In the genomic region with DNA sequence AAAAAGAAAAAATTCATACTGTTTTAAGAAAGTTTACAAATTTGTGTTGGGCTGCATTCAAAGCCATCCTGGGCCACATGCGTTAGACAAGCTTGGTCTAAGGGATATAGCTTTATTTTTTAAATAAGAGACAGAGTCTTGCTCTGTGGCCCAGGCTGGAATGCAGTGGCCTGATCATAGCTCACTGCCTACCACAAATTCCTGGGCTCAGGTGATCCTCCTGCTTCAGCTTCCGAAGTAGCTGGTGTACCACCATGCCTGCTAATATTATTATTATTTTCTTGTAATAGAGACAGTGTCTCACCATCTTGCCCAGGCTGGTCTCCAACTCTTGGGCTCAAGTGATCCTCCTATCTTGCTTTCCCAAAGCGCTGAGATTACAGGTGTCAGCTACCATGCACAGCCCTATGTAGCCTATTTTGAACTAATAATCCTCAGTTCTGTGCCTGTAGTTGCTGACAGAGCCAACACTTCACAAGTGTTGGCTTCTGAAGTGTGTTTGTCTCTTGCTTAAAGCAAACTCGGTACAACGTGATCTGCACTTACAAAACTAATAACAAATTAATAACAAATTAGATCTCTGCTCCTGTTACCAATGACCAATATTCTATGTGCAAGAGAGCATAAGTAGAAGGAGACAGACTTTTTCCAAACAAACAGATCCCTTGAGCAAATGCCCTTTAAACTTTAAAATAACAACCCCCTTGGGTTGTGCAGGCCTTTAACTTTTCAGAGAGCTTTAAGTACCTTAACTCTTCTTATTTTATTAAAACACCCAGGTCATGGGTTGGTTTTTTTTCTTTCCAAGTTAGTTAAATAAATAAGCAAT, we compare ENCODE assay signal across 9 cellular contexts.
DNase-seq lines count a peak whose midpoint lies in the region; ATAC-seq and TF ChIP-seq lines count a peak whose summit lies in the region.
"Had no signal": no experiment of that assay in that cellular context is flagged by ENCODE, and none has a peak within 500 bp of the region (broad histone marks: within the 10 kb centered on the region; RNA-seq: fewer than 3 reads in every experiment).

No MANE protein-coding gene starts in this region.

- H3K9ac ChIP-seq in endocrine pancreas (ENCODE audit: control insufficient read depth, insufficient read depth, low read length) (no peak overlapping the region), muscle layer of colon (ENCODE audit: low read length) (no peak overlapping the region)

- in situ Hi-C loops in transverse colon (cut with MboI; ENCODE audit: low pct_ligation_motif_present in 1 of 4, low pct_unique_long_range_greater_than_20kb in 1 of 4, low sequenced_read_pairs in 3 of 4), result loop anchor here in 1 of 4 donors (25.0 kb wide), 1 partner anchor 121 kb away; no protein-coding TSS in a partner anchor

- no peaks in the 10 kb centered on the region for H3K9me3 Mint-ChIP-seq in MCF 10A (ENCODE audit: unreplicated experiment)
- H3K9me3 Mint-ChIP-seq: naive B cell had no signal

- no peaks in the 10 kb centered on the region for H3K36me3 ChIP-seq in RWPE2 (ENCODE audit: low read depth)
- H3K36me3 ChIP-seq in endocrine pancreas (ENCODE audit: control insufficient read depth, insufficient read depth, low read length), result no peaks in the 10 kb centered on the region
- no peaks in the 10 kb centered on the region for H3K36me3 ChIP-seq in muscle layer of colon (ENCODE audit: insufficient read depth, low read length)
- no peaks in the 10 kb centered on the region for H3K36me3 ChIP-seq in transverse colon

- peak overlapping the region; percentile 37 for H3K27ac ChIP-seq in RWPE2 (ENCODE audit: poor library complexity, severe bottlenecking)
- peak overlapping the region; percentile 64 for H3K27ac ChIP-seq in muscle layer of colon (ENCODE audit: low read depth, low read length)
- peak overlapping the region; percentile 63 to 80 (median 73) for H3K27ac ChIP-seq in transverse colon

- 40 to 69% methylated on average over 1 to 5 of the region's 5 CpGs for WGBS in transverse colon (ENCODE audit: low coverage in 1 of 2), 2 donors

- intact Hi-C loops in transverse colon (cut with DNase I; ENCODE audit: low total_unique reads), result no loop called here
- intact Hi-C loops in posterior vena cava (cut with DNase I), result loop anchor here in 1 of 2 donors (10.0 kb wide), 1 partner anchor 74 kb away; no protein-coding TSS in a partner anchor
- intact Hi-C loops in MCF 10A (cut with micrococcal nuclease), result no loop called here

- no peak for ATAC-seq in RWPE2 (ENCODE audit: low read depth)
- no peak for ATAC-seq in GM21576 (IDR thresholded peaks at IDR 0.05; ENCODE audit: unreplicated experiment)

- no peak overlapping the region for H3K27ac Mint-ChIP-seq in MCF 10A (ENCODE audit: low read depth, unreplicated experiment)

- H3K27me3 Mint-ChIP-seq in MCF 10A (ENCODE audit: insufficient read depth, unreplicated experiment), result no peaks in the 10 kb centered on the region
- H3K27me3 Mint-ChIP-seq: naive B cell had no signal

- H3K4me3 ChIP-seq in RWPE2 (ENCODE audit: severe bottlenecking) (no peak overlapping the region), endocrine pancreas (ENCODE audit: control insufficient read depth, insufficient read depth, low read length) (peak overlapping the region; percentile 4), muscle layer of colon (ENCODE audit: low read depth in 1 of 2, low read length in 2 of 2) (no peak overlapping the region), transverse colon (no peak overlapping the region)

- H3K4me1 Mint-ChIP-seq in MCF 10A (ENCODE audit: insufficient read depth, unreplicated experiment), result peaks cover 16% of the 10 kb centered on the region
- H3K4me1 Mint-ChIP-seq: naive B cell had no signal

- no peak for TF ChIP-seq CTCF in RWPE2 (IDR thresholded peaks at IDR 0.05; ENCODE audit: poor library complexity, severe bottlenecking)
- no peak for TF ChIP-seq CTCF in transverse colon (IDR thresholded peaks at IDR 0.05)
- TF ChIP-seq CTCF in MCF 10A (IDR thresholded peaks at IDR 0.05; ENCODE audit: unreplicated experiment), result no peak

- H3K4me1 ChIP-seq in RWPE2 (ENCODE audit: insufficient read depth, poor library complexity, severe bottlenecking) (peaks cover 16% of the 10 kb centered on the region), endocrine pancreas (ENCODE audit: control insufficient read depth, insufficient read depth, low read length) (peaks cover 6% of the 10 kb centered on the region), muscle layer of colon (ENCODE audit: insufficient read depth, low read length) (peaks cover 33% of the 10 kb centered on the region), transverse colon (peaks cover 21 to 33% (median 25%) of the 10 kb centered on the region in 4 donors)

- H3K4me3 Mint-ChIP-seq in MCF 10A (ENCODE audit: unreplicated experiment), result no peak overlapping the region
- H3K4me3 Mint-ChIP-seq: naive B cell had no signal

- CTCF ChIA-PET in MCF 10A (lab: Yijun Ruan, JAX), result interaction anchor here (0.6 kb wide), 3 partner anchors 119 to 236 kb away, joined by 3 to 4 read pairs (median 3); no protein-coding TSS in a partner anchor

- no peak for TF ChIP-seq EP300 in transverse colon (IDR thresholded peaks at IDR 0.05; ENCODE audit: low read depth)

- no peak for TF ChIP-seq POLR2A in transverse colon (IDR thresholded peaks at IDR 0.05)

- no peak for DNase-seq in RWPE2 (ENCODE audit: low spot score)
- no peak for DNase-seq in transverse colon
- DNase-seq in posterior vena cava (ENCODE audit: low spot score), result no peak
- DNase-seq in NK-92 treated with Interleukin-12 subunit alpha and Interleukin-12 subunit beta, amount 100 ng/mL, for 24 hours (lab: John Stamatoyannopoulos, UW), result no peak
- DNase-seq in MCF 10A (ENCODE audit: unreplicated experiment), result no peak
- DNase-seq: naive B cell had no signal

- no peaks in the 10 kb centered on the region for H3K27me3 ChIP-seq in RWPE2 (ENCODE audit: insufficient read depth, poor library complexity, severe bottlenecking)
- no peaks in the 10 kb centered on the region for H3K27me3 ChIP-seq in endocrine pancreas (ENCODE audit: control insufficient read depth, insufficient read depth, low read length)
- no peaks in the 10 kb centered on the region for H3K27me3 ChIP-seq in muscle layer of colon (ENCODE audit: control insufficient read depth in 1 of 2, insufficient read depth in 2 of 2, low read length in 2 of 2)
- no peaks in the 10 kb centered on the region for H3K27me3 ChIP-seq in transverse colon

- no TSS peak for BruUV-seq in MCF 10A (replicated peaks; lab: Mats Ljungman, UMichigan)

- H3K9me3 ChIP-seq in RWPE2 (ENCODE audit: severe bottlenecking) (no peaks in the 10 kb centered on the region), endocrine pancreas (ENCODE audit: control insufficient read depth, low read length) (no peaks in the 10 kb centered on the region), muscle layer of colon (ENCODE audit: low read length) (no peaks in the 10 kb centered on the region), transverse colon (no peaks in the 10 kb centered on the region)

- peaks cover 4% of the 10 kb centered on the region for H3K36me3 Mint-ChIP-seq in MCF 10A (ENCODE audit: insufficient read depth, unreplicated experiment)

- POLR2A ChIA-PET in MCF 10A (lab: Yijun Ruan, JAX), result interaction anchor here (1.6 kb wide), 1 partner anchor 9 kb away, joined by 5 read pairs; no protein-coding TSS in a partner anchor
